Comparison of ENCODE assay signal across 2 cellular contexts in genomic region chr7:35536396-35536826, GRCh38.
TF ChIP-seq lines count a peak whose summit lies in the region.

No MANE protein-coding gene starts in this region.

TF ChIP-seq in HCT116, 20 proteins besides CTCF, POLR2A, EP300 and RAD21:
- TF ChIP-seq SIN3A (IDR thresholded peaks at IDR 0.05; ENCODE audit: low read depth), result no peak
- no peak for TF ChIP-seq ELF1 (IDR thresholded peaks at IDR 0.05; ENCODE audit: borderline replicate concordance, low read depth)
- TF ChIP-seq REST (IDR thresholded peaks at IDR 0.05; ENCODE audit: low read depth), result no peak
- TF ChIP-seq SP1 (IDR thresholded peaks at IDR 0.05; ENCODE audit: low read depth), result no peak
- no peak for TF ChIP-seq TCF7L2 (IDR thresholded peaks at IDR 0.05; ENCODE audit: borderline replicate concordance, extremely low read depth, insufficient read depth, insufficient read length)
- TF ChIP-seq, protein P1, sequence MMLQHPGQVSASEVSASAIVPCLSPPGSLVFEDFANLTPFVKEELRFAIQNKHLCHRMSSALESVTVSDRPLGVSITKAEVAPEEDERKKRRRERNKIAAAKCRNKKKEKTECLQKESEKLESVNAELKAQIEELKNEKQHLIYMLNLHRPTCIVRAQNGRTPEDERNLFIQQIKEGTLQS (IDR thresholded peaks at IDR 0.05), result no peak
- no peak for TF ChIP-seq JUND (IDR thresholded peaks at IDR 0.05)
- TF ChIP-seq POLR2AphosphoS5 (IDR thresholded peaks at IDR 0.05; ENCODE audit: low read depth, low read length), result no peak
- no peak for TF ChIP-seq CBX3 (IDR thresholded peaks at IDR 0.05; ENCODE audit: low read depth)
- no peak for TF ChIP-seq FOSL1 (IDR thresholded peaks at IDR 0.05; ENCODE audit: low read depth)
- TF ChIP-seq, protein P2, sequence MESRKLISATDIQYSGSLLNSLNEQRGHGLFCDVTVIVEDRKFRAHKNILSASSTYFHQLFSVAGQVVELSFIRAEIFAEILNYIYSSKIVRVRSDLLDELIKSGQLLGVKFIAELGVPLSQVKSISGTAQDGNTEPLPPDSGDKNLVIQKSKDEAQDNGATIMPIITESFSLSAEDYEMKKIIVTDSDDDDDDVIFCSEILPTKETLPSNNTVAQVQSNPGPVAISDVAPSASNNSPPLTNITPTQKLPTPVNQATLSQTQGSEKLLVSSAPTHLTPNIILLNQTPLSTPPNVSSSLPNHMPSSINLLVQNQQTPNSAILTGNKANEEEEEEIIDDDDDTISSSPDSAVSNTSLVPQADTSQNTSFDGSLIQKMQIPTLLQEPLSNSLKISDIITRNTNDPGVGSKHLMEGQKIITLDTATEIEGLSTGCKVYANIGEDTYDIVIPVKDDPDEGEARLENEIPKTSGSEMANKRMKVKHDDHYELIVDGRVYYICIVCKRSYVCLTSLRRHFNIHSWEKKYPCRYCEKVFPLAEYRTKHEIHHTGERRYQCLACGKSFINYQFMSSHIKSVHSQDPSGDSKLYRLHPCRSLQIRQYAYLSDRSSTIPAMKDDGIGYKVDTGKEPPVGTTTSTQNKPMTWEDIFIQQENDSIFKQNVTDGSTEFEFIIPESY (IDR thresholded peaks at IDR 0.05; ENCODE audit: extremely low read depth, insufficient replicate concordance, low read length), result no peak
- TF ChIP-seq, protein P3, sequence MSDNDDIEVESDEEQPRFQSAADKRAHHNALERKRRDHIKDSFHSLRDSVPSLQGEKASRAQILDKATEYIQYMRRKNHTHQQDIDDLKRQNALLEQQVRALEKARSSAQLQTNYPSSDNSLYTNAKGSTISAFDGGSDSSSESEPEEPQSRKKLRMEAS (IDR thresholded peaks at IDR 0.05), result no peak
- TF ChIP-seq CEBPB (IDR thresholded peaks at IDR 0.05; ENCODE audit: low read depth), result no peak
- no peak for TF ChIP-seq EZH2 (IDR thresholded peaks at IDR 0.05)
- no peak for TF ChIP-seq SRF (IDR thresholded peaks at IDR 0.05; ENCODE audit: low read depth)
- TF ChIP-seq ZNF274 (IDR thresholded peaks at IDR 0.05; ENCODE audit: low read depth, low read length), result no peak
TF ChIP-seq in HCT116: peak in this region for 0.

TF ChIP-seq in H1, 55 proteins besides CTCF, POLR2A, EP300 and RAD21:
- TF ChIP-seq EZH2 (IDR thresholded peaks at IDR 0.05; ENCODE audit: low read depth, low read length, severe bottlenecking) (no peak), RBBP5 (IDR thresholded peaks at IDR 0.05; ENCODE audit: borderline replicate concordance, low read depth, low read length) (no peak), HDAC2 (IDR thresholded peaks at IDR 0.05; ENCODE audit: borderline replicate concordance in 1 of 2, low read depth in 2 of 2, low read length in 2 of 2) (no peak), MAFK (IDR thresholded peaks at IDR 0.05; ENCODE audit: low read depth, low read length) (no peak), POLR2AphosphoS5 (IDR thresholded peaks at IDR 0.05; ENCODE audit: low read depth, low read length) (no peak), TEAD4 (IDR thresholded peaks at IDR 0.05; ENCODE audit: low read depth, low read length) (no peak), FOSL1 (IDR thresholded peaks at IDR 0.05; ENCODE audit: insufficient read depth, low read depth, low read length) (no peak), SP4 (IDR thresholded peaks at IDR 0.05; ENCODE audit: low read length) (no peak), ASH2L (IDR thresholded peaks at IDR 0.05; ENCODE audit: low read length) (no peak), RXRA (IDR thresholded peaks at IDR 0.05; ENCODE audit: insufficient read depth, low read depth, low read length) (no peak), CREB1 (IDR thresholded peaks at IDR 0.05) (no peak), BCL11A (IDR thresholded peaks at IDR 0.05; ENCODE audit: low read depth in 2 of 2, low read length in 2 of 2) (no peak), SP2 (IDR thresholded peaks at IDR 0.05; ENCODE audit: low read length) (no peak), SUZ12 (IDR thresholded peaks at IDR 0.05; ENCODE audit: low read length) (no peak), SP1 (IDR thresholded peaks at IDR 0.05; ENCODE audit: low read depth, low read length) (no peak), GABPA (IDR thresholded peaks at IDR 0.05; ENCODE audit: borderline replicate concordance, insufficient read depth, low read length) (no peak), SIX5 (IDR thresholded peaks at IDR 0.05; ENCODE audit: low read depth, low read length) (no peak), CHD2 (IDR thresholded peaks at IDR 0.05; ENCODE audit: low read length) (no peak), CBX8 (IDR thresholded peaks at IDR 0.05; ENCODE audit: borderline replicate concordance, low read depth, low read length) (no peak), NRF1 (IDR thresholded peaks at IDR 0.05; ENCODE audit: low read depth, low read length) (no peak)
